1 cellular context compared by ENCODE assay signal in the genomic region with DNA sequence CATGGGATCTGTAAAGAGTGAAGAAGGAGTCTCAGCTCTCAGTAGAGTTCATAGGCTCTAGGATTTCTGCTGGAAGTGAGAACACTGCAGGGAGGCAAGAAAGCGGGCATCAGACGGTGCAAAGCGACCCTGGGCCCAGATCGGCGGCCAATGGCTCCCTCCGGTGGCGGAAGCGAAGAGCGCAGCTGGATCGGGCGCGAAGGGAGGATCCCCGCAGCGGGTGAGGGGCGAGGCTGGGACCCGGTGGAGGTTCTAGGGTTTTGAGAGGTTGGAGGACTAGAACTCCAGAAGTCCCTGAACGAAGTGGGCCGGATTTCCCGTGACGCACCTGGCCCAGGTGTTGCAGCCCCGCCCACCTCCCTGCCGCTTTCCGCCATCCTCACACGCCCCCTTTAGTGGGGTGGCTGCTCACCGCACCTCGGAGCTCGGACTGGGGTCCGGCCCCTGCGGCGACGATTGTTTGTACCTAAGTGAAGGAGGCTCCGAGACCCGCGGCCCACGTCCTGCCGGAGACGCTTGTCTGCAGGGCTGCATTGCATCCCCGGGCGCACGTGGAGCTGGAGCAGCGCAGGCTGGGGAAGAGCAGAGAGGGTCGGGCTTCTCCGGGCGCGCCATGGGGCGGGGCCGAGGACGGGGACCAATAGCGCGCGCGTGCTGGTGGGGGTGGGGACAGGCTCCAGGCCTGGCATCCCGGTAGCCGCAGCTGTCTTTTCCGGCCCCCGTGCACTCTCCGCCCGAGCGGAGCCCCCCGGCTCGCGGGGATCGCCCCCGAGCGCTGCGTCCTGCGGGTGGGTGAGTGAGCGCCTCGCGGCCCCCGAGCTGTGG.
TF ChIP-seq lines count a peak whose summit lies in the region.

A gene with protein sequence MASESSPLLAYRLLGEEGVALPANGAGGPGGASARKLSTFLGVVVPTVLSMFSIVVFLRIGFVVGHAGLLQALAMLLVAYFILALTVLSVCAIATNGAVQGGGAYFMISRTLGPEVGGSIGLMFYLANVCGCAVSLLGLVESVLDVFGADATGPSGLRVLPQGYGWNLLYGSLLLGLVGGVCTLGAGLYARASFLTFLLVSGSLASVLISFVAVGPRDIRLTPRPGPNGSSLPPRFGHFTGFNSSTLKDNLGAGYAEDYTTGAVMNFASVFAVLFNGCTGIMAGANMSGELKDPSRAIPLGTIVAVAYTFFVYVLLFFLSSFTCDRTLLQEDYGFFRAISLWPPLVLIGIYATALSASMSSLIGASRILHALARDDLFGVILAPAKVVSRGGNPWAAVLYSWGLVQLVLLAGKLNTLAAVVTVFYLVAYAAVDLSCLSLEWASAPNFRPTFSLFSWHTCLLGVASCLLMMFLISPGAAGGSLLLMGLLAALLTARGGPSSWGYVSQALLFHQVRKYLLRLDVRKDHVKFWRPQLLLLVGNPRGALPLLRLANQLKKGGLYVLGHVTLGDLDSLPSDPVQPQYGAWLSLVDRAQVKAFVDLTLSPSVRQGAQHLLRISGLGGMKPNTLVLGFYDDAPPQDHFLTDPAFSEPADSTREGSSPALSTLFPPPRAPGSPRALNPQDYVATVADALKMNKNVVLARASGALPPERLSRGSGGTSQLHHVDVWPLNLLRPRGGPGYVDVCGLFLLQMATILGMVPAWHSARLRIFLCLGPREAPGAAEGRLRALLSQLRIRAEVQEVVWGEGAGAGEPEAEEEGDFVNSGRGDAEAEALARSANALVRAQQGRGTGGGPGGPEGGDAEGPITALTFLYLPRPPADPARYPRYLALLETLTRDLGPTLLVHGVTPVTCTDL (plus strand): TSS at position 666 of the 825 bp plus-strand sequence. CDS start 1,485 bp downstream, outside the sequence.

TF ChIP-seq in HepG2, 621 proteins besides CTCF, POLR2A, EP300 and RAD21 (continued from another document):
- TF ChIP-seq TRAFD1 (CRISPR knock-in tag; IDR thresholded peaks at IDR 0.05; ENCODE audit: borderline replicate concordance), result no peak
- peak; percentile 76 for TF ChIP-seq RBFOX2 (IDR thresholded peaks at IDR 0.05; ENCODE audit: low read depth, low read length)
- TF ChIP-seq, protein P1, sequence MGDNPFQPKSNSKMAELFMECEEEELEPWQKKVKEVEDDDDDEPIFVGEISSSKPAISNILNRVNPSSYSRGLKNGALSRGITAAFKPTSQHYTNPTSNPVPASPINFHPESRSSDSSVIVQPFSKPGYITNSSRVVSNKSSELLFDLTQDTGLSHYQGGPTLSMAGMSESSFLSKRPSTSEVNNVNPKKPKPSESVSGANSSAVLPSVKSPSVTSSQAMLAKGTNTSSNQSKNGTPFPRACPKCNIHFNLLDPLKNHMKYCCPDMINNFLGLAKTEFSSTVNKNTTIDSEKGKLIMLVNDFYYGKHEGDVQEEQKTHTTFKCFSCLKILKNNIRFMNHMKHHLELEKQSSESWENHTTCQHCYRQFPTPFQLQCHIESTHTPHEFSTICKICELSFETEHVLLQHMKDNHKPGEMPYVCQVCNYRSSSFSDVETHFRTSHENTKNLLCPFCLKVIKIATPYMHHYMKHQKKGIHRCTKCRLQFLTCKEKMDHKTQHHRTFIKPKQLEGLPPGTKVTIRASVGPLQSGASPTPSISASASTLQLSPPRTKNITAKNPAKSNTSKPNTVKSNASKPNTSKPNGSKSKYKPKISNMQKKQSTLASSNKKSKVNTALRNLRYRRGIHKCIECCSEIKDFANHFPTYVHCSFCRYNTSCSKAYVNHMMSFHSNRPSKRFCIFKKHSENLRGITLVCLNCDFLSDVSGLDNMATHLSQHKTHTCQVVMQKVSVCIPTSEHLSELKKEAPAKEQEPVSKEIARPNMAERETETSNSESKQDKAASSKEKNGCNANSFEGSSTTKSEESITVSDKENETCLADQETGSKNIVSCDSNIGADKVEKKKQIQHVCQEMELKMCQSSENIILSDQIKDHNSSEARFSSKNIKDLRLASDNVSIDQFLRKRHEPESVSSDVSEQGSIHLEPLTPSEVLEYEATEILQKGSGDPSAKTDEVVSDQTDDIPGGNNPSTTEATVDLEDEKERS (CRISPR knock-in tag; IDR thresholded peaks at IDR 0.05), result no peak
TF ChIP-seq in HepG2: peak in this region for 179.
